ENCODE assay signal across 9 cellular contexts in genomic region chr6:8082954-8083858, GRCh38. TPM values are rescaled to one million over a fixed set of nuclear protein-coding genes. Genes with fewer than 3 reads are reported as not detected.
DNase-seq lines count a peak whose midpoint lies in the region; ATAC-seq and TF ChIP-seq lines count a peak whose summit lies in the region.
"Had no signal": no experiment of that assay in that cellular context is flagged by ENCODE, and none has a peak within 500 bp of the region (broad histone marks: within the 10 kb centered on the region; RNA-seq: fewer than 3 reads in every experiment).

No MANE protein-coding gene starts in this region.

- H3K4me3 ChIP-seq in RWPE2 (ENCODE audit: severe bottlenecking): no peak overlapping the region
- no peak overlapping the region for H3K4me3 ChIP-seq in foreskin fibroblast (ENCODE audit: low read depth in 1 of 2, low read length in 2 of 2)
- no peak overlapping the region for H3K4me3 ChIP-seq in effector memory CD4-positive, alpha-beta T cell (ENCODE audit: insufficient read depth, low read depth, low read length, poor library complexity, severe bottlenecking)

- TF ChIP-seq CTCF in RWPE2 (IDR thresholded peaks at IDR 0.05; ENCODE audit: poor library complexity, severe bottlenecking) (no peak), foreskin fibroblast (IDR thresholded peaks at IDR 0.05; ENCODE audit: low read depth, low read length) (no peak)

- peak; percentile 59 for ATAC-seq in activated CD4-positive, alpha-beta T cell treated with anti-CD3 and anti-CD28 coated beads for 36 hours
- ATAC-seq in RWPE2 (ENCODE audit: low read depth) (peak; percentile 90), GM21526 (IDR thresholded peaks at IDR 0.05; ENCODE audit: low FRiP score, unreplicated experiment) (no peak)
- peak; percentile 74 for ATAC-seq in stimulated activated effector memory CD8-positive, alpha-beta T cell treated with anti-CD3 and anti-CD28 coated beads, Interleukin-12 subunit alpha, Interleukin-12 subunit beta, amount 100 ng/mL, for 72 hours

- POLR2A ChIA-PET in activated CD4-positive, alpha-beta T cell treated with anti-CD3 and anti-CD28 coated beads for 36 hours (lab: Charles Lee): no interaction called here

- H3K27ac Mint-ChIP-seq in activated CD4-positive, alpha-beta T cell treated with anti-CD3 and anti-CD28 coated beads for 36 hours: no peak overlapping the region
- no peak overlapping the region for H3K27ac Mint-ChIP-seq in stimulated activated effector memory CD8-positive, alpha-beta T cell treated with anti-CD3 and anti-CD28 coated beads, Interleukin-12 subunit alpha, Interleukin-12 subunit beta, amount 100 ng/mL, for 72 hours

- peaks cover 53% of the 10 kb centered on the region for H3K36me3 Mint-ChIP-seq in activated CD4-positive, alpha-beta T cell treated with anti-CD3 and anti-CD28 coated beads for 36 hours (ENCODE audit: low read depth)
- H3K36me3 Mint-ChIP-seq in stimulated activated effector memory CD8-positive, alpha-beta T cell treated with anti-CD3 and anti-CD28 coated beads, Interleukin-12 subunit alpha, Interleukin-12 subunit beta, amount 100 ng/mL, for 72 hours: peaks cover 62% of the 10 kb centered on the region

- H3K9me3 Mint-ChIP-seq in activated CD4-positive, alpha-beta T cell treated with anti-CD3 and anti-CD28 coated beads for 36 hours (ENCODE audit: low read depth): no peaks in the 10 kb centered on the region
- no peaks in the 10 kb centered on the region for H3K9me3 Mint-ChIP-seq in stimulated activated effector memory CD8-positive, alpha-beta T cell treated with anti-CD3 and anti-CD28 coated beads, Interleukin-12 subunit alpha, Interleukin-12 subunit beta, amount 100 ng/mL, for 72 hours

- H3K27me3 ChIP-seq in RWPE2 (ENCODE audit: insufficient read depth, poor library complexity, severe bottlenecking): no peaks in the 10 kb centered on the region
- H3K27me3 ChIP-seq in effector memory CD4-positive, alpha-beta T cell (replicated peaks; ENCODE audit: control insufficient read depth, insufficient read depth, low read length, poor library complexity, severe bottlenecking): no peaks in the 10 kb centered on the region

- H3K4me1 ChIP-seq in RWPE2 (ENCODE audit: insufficient read depth, poor library complexity, severe bottlenecking): peaks cover 64% of the 10 kb centered on the region
- H3K4me1 ChIP-seq in effector memory CD4-positive, alpha-beta T cell (ENCODE audit: control insufficient read depth, insufficient read depth, low read length, poor library complexity, severe bottlenecking): no peaks in the 10 kb centered on the region

- no peak overlapping the region for H3K4me3 Mint-ChIP-seq in activated CD4-positive, alpha-beta T cell treated with anti-CD3 and anti-CD28 coated beads for 36 hours
- no peak overlapping the region for H3K4me3 Mint-ChIP-seq in stimulated activated effector memory CD8-positive, alpha-beta T cell treated with anti-CD3 and anti-CD28 coated beads, Interleukin-12 subunit alpha, Interleukin-12 subunit beta, amount 100 ng/mL, for 72 hours

- H3K36me3 ChIP-seq in RWPE2 (ENCODE audit: low read depth): peaks cover 42% of the 10 kb centered on the region
- no peaks in the 10 kb centered on the region for H3K36me3 ChIP-seq in effector memory CD4-positive, alpha-beta T cell (ENCODE audit: control insufficient read depth, insufficient read depth, low read length)

- H3K27ac ChIP-seq in RWPE2 (ENCODE audit: poor library complexity, severe bottlenecking): peak overlapping the region; percentile 78
- no peak overlapping the region for H3K27ac ChIP-seq in effector memory CD4-positive, alpha-beta T cell (ENCODE audit: insufficient read depth, low read length, poor library complexity, severe bottlenecking)

- no peaks in the 10 kb centered on the region for H3K9me3 ChIP-seq in RWPE2 (ENCODE audit: severe bottlenecking)
- H3K9me3 ChIP-seq in effector memory CD4-positive, alpha-beta T cell (ENCODE audit: control insufficient read depth, low read length): no peaks in the 10 kb centered on the region

- intact Hi-C loops in activated CD4-positive, alpha-beta T cell treated with anti-CD3 and anti-CD28 coated beads for 36 hours (cut with DNase I, micrococcal nuclease): no loop called here

- peaks cover 31% of the 10 kb centered on the region for H3K4me1 Mint-ChIP-seq in activated CD4-positive, alpha-beta T cell treated with anti-CD3 and anti-CD28 coated beads for 36 hours
- H3K4me1 Mint-ChIP-seq in stimulated activated effector memory CD8-positive, alpha-beta T cell treated with anti-CD3 and anti-CD28 coated beads, Interleukin-12 subunit alpha, Interleukin-12 subunit beta, amount 100 ng/mL, for 72 hours: peaks cover 40% of the 10 kb centered on the region

- no peak for DNase-seq in activated CD4-positive, alpha-beta T cell treated with anti-CD3 and anti-CD28 coated beads for 36 hours
- DNase-seq in activated CD4-positive, alpha-beta T cell treated with anti-CD3 and anti-CD28 coated beads, Interleukin-2, amount 50 U/mL, for 4 hours: no peak
- no peak for DNase-seq in RWPE2 (ENCODE audit: low spot score)
- peak; percentile 80 to 86 for DNase-seq in foreskin fibroblast
- no peak for DNase-seq in stimulated activated effector memory CD8-positive, alpha-beta T cell treated with anti-CD3 and anti-CD28 coated beads, Interleukin-12 subunit alpha, Interleukin-12 subunit beta, amount 100 ng/mL, for 72 hours (ENCODE audit: low spot score in 2 of 2)
- DNase-seq in T-helper 9 cell: no peak
- DNase-seq in effector memory CD4-positive, alpha-beta T cell: no peak
- DNase-seq: hippocampal formation had no signal

- CTCF ChIA-PET in activated CD4-positive, alpha-beta T cell treated with anti-CD3 and anti-CD28 coated beads for 36 hours (lab: Charles Lee): interaction anchor here (1.2 kb wide), 1 partner anchor 13 kb away, joined by 3 read pairs; no protein-coding TSS in a partner anchor

- no peaks in the 10 kb centered on the region for H3K27me3 Mint-ChIP-seq in activated CD4-positive, alpha-beta T cell treated with anti-CD3 and anti-CD28 coated beads for 36 hours

RNA-seq across cellular contexts. Expression of gene BLOC1S5, which starts 19.0 kb away (rescaled TPM):
- 10 to 100 TPM; 20.0 to 30.3 TPM for total RNA-seq in activated CD4-positive, alpha-beta T cell treated with anti-CD3 and anti-CD28 coated beads for 36 hours

RNA-seq across cellular contexts. Expression of gene EEF1E1, which starts 19.1 kb away (rescaled TPM):
- total RNA-seq in activated CD4-positive, alpha-beta T cell treated with anti-CD3 and anti-CD28 coated beads for 36 hours: 10 to 100 TPM; 73.4 to 74.6 TPM

Comparison
In these comparisons a context has a peak if more than half of its experiments do, and no peak if none do; other contexts are left out.
1. DNase-seq: peak in foreskin fibroblast (2 of 2); none in activated CD4-positive, alpha-beta T cell treated with anti-CD3 and anti-CD28 coated beads for 36 hours (single experiment), activated CD4-positive, alpha-beta T cell treated with anti-CD3 and anti-CD28 coated beads, Interleukin-2, amount 50 U/mL, for 4 hours (0 of 2), RWPE2 (single experiment), stimulated activated effector memory CD8-positive, alpha-beta T cell treated with anti-CD3 and anti-CD28 coated beads, Interleukin-12 subunit alpha, Interleukin-12 subunit beta, amount 100 ng/mL, for 72 hours (0 of 2), T-helper 9 cell (single experiment) and effector memory CD4-positive, alpha-beta T cell (0 of 3).